In the genomic region with DNA sequence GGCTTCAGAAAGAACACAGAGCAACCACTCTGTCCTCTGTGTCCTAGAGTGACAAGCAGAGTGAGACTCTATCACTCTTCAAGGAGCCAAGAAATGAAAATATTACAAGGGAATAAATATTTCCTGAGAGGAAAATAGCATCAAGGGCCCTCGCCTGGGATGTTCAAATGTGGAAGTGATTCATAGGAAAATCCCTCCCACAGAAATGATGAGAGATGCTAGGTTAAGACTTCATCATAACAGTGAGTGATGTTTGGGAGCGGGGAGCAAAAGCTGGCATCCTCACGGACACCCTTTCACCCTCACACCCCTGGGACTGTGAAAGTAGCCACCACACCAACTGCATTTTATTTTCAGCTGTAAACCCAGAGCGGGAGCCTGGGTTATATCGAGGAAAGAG, we compare ENCODE assay signal across 16 cellular contexts. TPM values are rescaled to one million over a fixed set of nuclear protein-coding genes. Genes with fewer than 3 reads are reported as not detected.
"Had no signal": no experiment of that assay in that cellular context is flagged by ENCODE, and none has a peak within 500 bp of the region (broad histone marks: within the 10 kb centered on the region; RNA-seq: fewer than 3 reads in every experiment).

No MANE protein-coding gene starts in this region.

- ATAC-seq: activated CD8-positive, alpha-beta T cell treated with anti-CD3 and anti-CD28 coated beads for 36 hours; foreskin keratinocyte had no signal

- H3K27me3 Mint-ChIP-seq: activated CD8-positive, alpha-beta T cell treated with anti-CD3 and anti-CD28 coated beads for 36 hours had no signal

- DNase-seq: activated CD4-positive, alpha-beta T cell treated with anti-CD3 and anti-CD28 coated beads for 48 hours; activated CD8-positive, alpha-beta T cell treated with anti-CD3 and anti-CD28 coated beads for 36 hours; activated naive CD4-positive, alpha-beta T cell; esophagus squamous epithelium; foreskin keratinocyte; glutamatergic neuron; kidney glomerular epithelial cell; ovary; sigmoid colon; stimulated activated CD4-positive, alpha-beta T cell treated with anti-CD3 and anti-CD28 coated beads, Interleukin-1b, Interleukin-23, amount 100 ng/mL, for 48 hours; thyroid gland had no signal

- H3K27ac Mint-ChIP-seq: activated CD8-positive, alpha-beta T cell treated with anti-CD3 and anti-CD28 coated beads for 36 hours; neural progenitor cell; WTC11 had no signal

- H3K4me1 Mint-ChIP-seq: neural progenitor cell had no signal

- H3K36me3 Mint-ChIP-seq: neural progenitor cell, WTC11 had no signal

- H3K4me3 Mint-ChIP-seq: activated CD8-positive, alpha-beta T cell treated with anti-CD3 and anti-CD28 coated beads for 36 hours; WTC11 had no signal

- H3K9me3 Mint-ChIP-seq: neural progenitor cell had no signal

RNA-seq across cellular contexts. Expression of gene DLEU7, which starts 54.9 kb away (rescaled TPM):
- total RNA-seq: activated CD8-positive, alpha-beta T cell treated with anti-CD3 and anti-CD28 coated beads for 36 hours; cardiac septum; esophagus squamous epithelium; foreskin keratinocyte; pulmonary artery endothelial cell; T-helper 1 cell treated with Interleukin-12 subunit alpha and Interleukin-12 subunit beta and Interleukin-4 antibody, amounts not matched to agents 30 ng/mL and 1 ng/mL, for 36 hours had no signal
- polyA plus RNA-seq: foreskin keratinocyte had no signal
